8 cellular contexts compared by ENCODE assay signal in the genomic region with DNA sequence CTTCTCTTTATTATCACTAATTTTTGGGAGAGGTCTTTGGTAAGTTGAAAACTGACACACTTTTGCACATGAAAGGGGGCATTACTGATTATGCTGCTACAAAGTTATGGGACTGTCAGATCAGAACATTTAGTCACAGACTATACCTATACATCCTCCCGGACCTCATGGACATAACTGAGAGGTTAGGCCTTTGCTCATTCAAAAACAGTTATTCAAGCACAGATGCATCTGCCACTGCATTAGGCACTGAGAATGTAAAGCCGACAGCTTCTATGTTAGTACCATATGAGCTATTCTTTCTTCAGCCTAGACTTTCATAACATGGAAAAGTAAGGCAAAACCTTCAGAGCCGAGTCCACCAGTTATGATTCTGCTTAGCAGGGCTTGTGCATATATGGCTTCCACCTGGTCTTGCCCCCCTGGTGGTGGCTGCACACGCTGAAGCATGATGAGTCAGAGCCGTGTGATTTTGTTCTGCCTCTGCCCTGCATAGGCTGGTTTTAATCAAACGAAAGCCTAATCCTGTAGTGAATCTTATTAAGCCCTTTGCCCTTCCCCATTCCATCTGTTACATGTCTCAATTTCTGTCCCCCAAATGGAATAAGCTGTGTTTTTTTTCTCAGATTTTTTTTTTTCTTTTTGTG. TPM values are rescaled to one million over a fixed set of nuclear protein-coding genes. Genes with fewer than 3 reads are reported as not detected.
DNase-seq lines count a peak whose midpoint lies in the region; ATAC-seq and TF ChIP-seq lines count a peak whose summit lies in the region.

No MANE protein-coding gene starts in this region.

- peaks cover 2% of the 10 kb centered on the region for H3K27me3 Mint-ChIP-seq in GM23338 (ENCODE audit: insufficient read depth, low read depth, poor library complexity)

- H3K9me2 ChIP-seq in GM23338 (ENCODE audit: insufficient read depth): 0 out of 2 replicates have a peak, but pooled peaks cover 4% of the 10 kb centered on the region

- no peak overlapping the region for H3K4me3 Mint-ChIP-seq in GM23338

- TF ChIP-seq EP300 in tibial nerve (IDR thresholded peaks at IDR 0.05): no peak

- WGBS in mesodermal cell (ENCODE audit: insufficient coverage in 2 of 2), 2 experiments: 72 to 84% methylated on average over 4 to 6 of the region's 6 CpGs
- WGBS in tibial nerve, 2 donors: 60 to 64% methylated on average over 6 of the region's 6 CpGs

- H3K27me3 ChIP-seq in GM23338 (ENCODE audit: insufficient read depth) (no peaks in the 10 kb centered on the region), tibial nerve (no peaks in the 10 kb centered on the region)

- no peaks in the 10 kb centered on the region for H3K9me3 ChIP-seq in mesodermal cell (ENCODE audit: control insufficient read depth, low read length)
- H3K9me3 ChIP-seq in tibial nerve: no peaks in the 10 kb centered on the region

- H3K27ac ChIP-seq in GM23338 (ENCODE audit: low read depth): no peak overlapping the region
- H3K27ac ChIP-seq in mesodermal cell (ENCODE audit: low read depth, low read length, severe bottlenecking): peak overlapping the region; percentile 3
- no peak overlapping the region for H3K27ac ChIP-seq in tibial nerve

- H3K36me3 ChIP-seq in GM23338 (ENCODE audit: insufficient read depth): no peaks in the 10 kb centered on the region
- no peaks in the 10 kb centered on the region for H3K36me3 ChIP-seq in mesodermal cell (ENCODE audit: control insufficient read depth, insufficient read depth, low read length)
- H3K36me3 ChIP-seq in tibial nerve: no peaks in the 10 kb centered on the region

- no peaks in the 10 kb centered on the region for H3K4me1 Mint-ChIP-seq in GM23338

- no peaks in the 10 kb centered on the region for H3K9me3 Mint-ChIP-seq in GM23338

- ATAC-seq in GM23338 (peak; percentile 24; the same call in 2 of the 3 replicates), GM21447 (IDR thresholded peaks at IDR 0.05; ENCODE audit: unreplicated experiment) (no peak), HG02763 (IDR thresholded peaks at IDR 0.05; ENCODE audit: unreplicated experiment) (no peak)

- no peak overlapping the region for H3K4me3 ChIP-seq in AG10803 (ENCODE audit: low read length)
- H3K4me3 ChIP-seq in GM23338: no peak overlapping the region
- no peak overlapping the region for H3K4me3 ChIP-seq in choroid plexus epithelial cell (ENCODE audit: low read depth, low read length)
- H3K4me3 ChIP-seq in mesodermal cell (ENCODE audit: extremely low read depth, insufficient read depth, low read length, poor library complexity, severe bottlenecking): no peak overlapping the region
- no peak overlapping the region for H3K4me3 ChIP-seq in tibial nerve

- no peak overlapping the region for H2AFZ ChIP-seq in GM23338

- no peaks in the 10 kb centered on the region for H3F3A ChIP-seq in GM23338 (replicated peaks; ENCODE audit: low read depth)

- no peaks in the 10 kb centered on the region for H3K79me2 ChIP-seq in GM23338 (replicated peaks; ENCODE audit: insufficient read depth)

- no peaks in the 10 kb centered on the region for H3K36me3 Mint-ChIP-seq in GM23338 (ENCODE audit: low read depth)

- DNase-seq in AG10803 (ENCODE audit: low read depth) (peak; percentile 65), GM23338 (ENCODE audit: low spot score) (peak; percentile 30), NCI-H69 (lab: John Stamatoyannopoulos, UW) (peak; percentile 91), choroid plexus epithelial cell (ENCODE audit: low read depth) (peak; percentile 90), tibial nerve (ENCODE audit: low spot score in 2 of 2) (no peak)

- no peak for TF ChIP-seq POLR2A in tibial nerve (IDR thresholded peaks at IDR 0.05)

- peak overlapping the region; percentile 20; the same call in 1 of the 2 replicates for H3K27ac Mint-ChIP-seq in GM23338

- H3K4me1 ChIP-seq in GM23338 (ENCODE audit: insufficient read depth) (no peaks in the 10 kb centered on the region), mesodermal cell (ENCODE audit: control insufficient read depth, insufficient read depth, low read length, poor library complexity, severe bottlenecking) (no peaks in the 10 kb centered on the region), tibial nerve (no peaks in the 10 kb centered on the region)

- TF ChIP-seq CTCF in AG10803 (conservative IDR thresholded peaks at IDR 0.05; ENCODE audit: low read length) (peak; percentile 55), GM23338 (conservative IDR thresholded peaks at IDR 0.05; ENCODE audit: low read depth in 2 of 2) (no peak), choroid plexus epithelial cell (conservative IDR thresholded peaks at IDR 0.05; ENCODE audit: low read depth, low read length) (peak; percentile 76), tibial nerve (IDR thresholded peaks at IDR 0.05) (no peak)

- no peaks in the 10 kb centered on the region for H4K20me1 ChIP-seq in GM23338 (replicated peaks; ENCODE audit: insufficient read depth)

- no peak overlapping the region for H3K4me2 ChIP-seq in GM23338

TF ChIP-seq in GM23338, 12 proteins besides CTCF, POLR2A, EP300 and RAD21:
- TF ChIP-seq STAT1 (IDR thresholded peaks at IDR 0.05; ENCODE audit: unreplicated experiment) (no peak), ZNF331 (CRISPR knock-in tag; IDR thresholded peaks at IDR 0.05; ENCODE audit: low read depth) (no peak), EZH2 (IDR thresholded peaks at IDR 0.05; ENCODE audit: low read depth, unreplicated experiment) (no peak), JUNB (IDR thresholded peaks at IDR 0.05; ENCODE audit: unreplicated experiment) (no peak), POLR2AphosphoS5 (IDR thresholded peaks at IDR 0.05; ENCODE audit: low read depth) (no peak)
- TF ChIP-seq, protein P1, sequence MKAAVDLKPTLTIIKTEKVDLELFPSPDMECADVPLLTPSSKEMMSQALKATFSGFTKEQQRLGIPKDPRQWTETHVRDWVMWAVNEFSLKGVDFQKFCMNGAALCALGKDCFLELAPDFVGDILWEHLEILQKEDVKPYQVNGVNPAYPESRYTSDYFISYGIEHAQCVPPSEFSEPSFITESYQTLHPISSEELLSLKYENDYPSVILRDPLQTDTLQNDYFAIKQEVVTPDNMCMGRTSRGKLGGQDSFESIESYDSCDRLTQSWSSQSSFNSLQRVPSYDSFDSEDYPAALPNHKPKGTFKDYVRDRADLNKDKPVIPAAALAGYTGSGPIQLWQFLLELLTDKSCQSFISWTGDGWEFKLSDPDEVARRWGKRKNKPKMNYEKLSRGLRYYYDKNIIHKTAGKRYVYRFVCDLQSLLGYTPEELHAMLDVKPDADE (IDR thresholded peaks at IDR 0.05): no peak
TF ChIP-seq in GM23338: peak in this region for 0.

RNA-seq across cellular contexts. Expression of gene RNU6-8, which starts 21.8 kb away (rescaled TPM):
- total RNA-seq in GM23338 (2014; rRNA removed; shearing (Covaris generic)): not detected in 2 replicates
- 39.1 TPM in 1 of 2 replicates, not detected in the other for polyA plus RNA-seq in GM23338 (2016; fragmentation: Nextera tagmentation; extraction: Ambion mirVana)
- polyA plus RNA-seq in mesodermal cell (2013, experiment 1 of 2): not detected
- polyA plus RNA-seq in mesodermal cell (2013, experiment 2 of 2): not detected
- total RNA-seq in tibial nerve: not detected

RNA-seq across cellular contexts. Expression of gene RNU6-7, which starts 23.0 kb away (rescaled TPM):
- not detected in 2 replicates for total RNA-seq in GM23338 (2014; rRNA removed; shearing (Covaris generic))
- 39.1 TPM in 1 of 2 replicates, not detected in the other for polyA plus RNA-seq in GM23338 (2016; fragmentation: Nextera tagmentation; extraction: Ambion mirVana)
- polyA plus RNA-seq in mesodermal cell (2013, experiment 1 of 2): not detected
- not detected for polyA plus RNA-seq in mesodermal cell (2013, experiment 2 of 2)
- not detected for total RNA-seq in tibial nerve

Comparison
In these comparisons a context has a peak if more than half of its experiments do, and no peak if none do; other contexts are left out.
1. DNase-seq: peak in AG10803 (single experiment), GM23338 (single experiment), NCI-H69 (single experiment) and choroid plexus epithelial cell (single experiment); none in tibial nerve (0 of 2).
2. CTCF ChIP-seq: peak in AG10803 (single experiment) and choroid plexus epithelial cell (single experiment); none in GM23338 (0 of 2) and tibial nerve (0 of 5).